In genomic region chr20:4592316-4593148, GRCh38 we compare ENCODE assay signal across 8 cellular contexts.
DNase-seq lines count a peak whose midpoint lies in the region; ATAC-seq and TF ChIP-seq lines count a peak whose summit lies in the region.

No MANE protein-coding gene starts in this region.

- ATAC-seq in T-helper 17 cell = peak; percentile 78

- peak overlapping the region; percentile 87 for H3K4me3 Mint-ChIP-seq in T-helper 17 cell

- DNase-seq in DMS79 treated with DMSO at 0.1 percent for 48 hours (lab: John Stamatoyannopoulos, UW) = peak; percentile 22
- DNase-seq in HuH-7.5 (ENCODE audit: low spot score) = peak; percentile 66
- peak; percentile 32 to 50 (median 49) for DNase-seq in T-helper 17 cell
- peak; percentile 29 for DNase-seq in astrocyte of the spinal cord (ENCODE audit: low read depth, low spot score)
- peak; percentile 92 for DNase-seq in iPS-NIHi11 (ENCODE audit: low spot score)
- DNase-seq in stimulated activated CD4-positive, alpha-beta T cell treated with anti-CD3 and anti-CD28 coated beads, Interleukin-12 subunit alpha, Interleukin-12 subunit beta, amount 100 ng/mL, for 48 hours (ENCODE audit: low read depth in 2 of 3, low spot score in 1 of 3) = peak; percentile 14 to 48 (median 46)
- DNase-seq in occipital lobe (lab: John Stamatoyannopoulos, UW) = no peak
- no peak for DNase-seq in globus pallidus (ENCODE audit: low spot score)

- peaks cover 6% of the 10 kb centered on the region for H3K4me1 Mint-ChIP-seq in T-helper 17 cell

- H3K9me3 ChIP-seq in T-helper 17 cell (ENCODE audit: control insufficient read depth, low read length, poor library complexity, severe bottlenecking) = no peaks in the 10 kb centered on the region

- peak; percentile 80 for TF ChIP-seq CTCF in astrocyte of the spinal cord (IDR thresholded peaks at IDR 0.05; ENCODE audit: low read depth, low read length)

- in situ Hi-C loops in astrocyte of the spinal cord (cut with HindIII; ENCODE audit: low sequenced_read_pairs) = no loop called here

- peak overlapping the region; percentile 41 for H3K4me3 ChIP-seq in astrocyte of the spinal cord (ENCODE audit: low read depth, low read length)

- H3K36me3 Mint-ChIP-seq in T-helper 17 cell (ENCODE audit: low read depth) = no peaks in the 10 kb centered on the region

- H3K27me3 Mint-ChIP-seq in T-helper 17 cell = peaks cover 25% of the 10 kb centered on the region

- no peak overlapping the region for H3K27ac Mint-ChIP-seq in T-helper 17 cell

Comparison
In these comparisons a context has a peak if more than half of its experiments do, and no peak if none do; other contexts are left out.
1. DNase-seq: peak in DMS79 treated with DMSO at 0.1 percent for 48 hours (single experiment), HuH-7.5 (single experiment), T-helper 17 cell (3 of 3), astrocyte of the spinal cord (single experiment), iPS-NIHi11 (single experiment) and stimulated activated CD4-positive, alpha-beta T cell treated with anti-CD3 and anti-CD28 coated beads, Interleukin-12 subunit alpha, Interleukin-12 subunit beta, amount 100 ng/mL, for 48 hours (3 of 3); none in occipital lobe (single experiment) and globus pallidus (single experiment).